In genomic region chr19:13881692-13882418, GRCh38 we compare ENCODE assay signal across 8 cellular contexts. TPM values are rescaled to one million over a fixed set of nuclear protein-coding genes. Genes with fewer than 3 reads are reported as not detected.
DNase-seq lines count a peak whose midpoint lies in the region; ATAC-seq and TF ChIP-seq lines count a peak whose summit lies in the region.

No MANE protein-coding gene starts in this region.

- no peaks in the 10 kb centered on the region for H3K79me1 ChIP-seq in IMR-90 (ENCODE audit: low read depth in 1 of 2, low read length in 2 of 2)

- POLR2A ChIA-PET in IMR-90 (lab: Charles Lee; ENCODE audit: unreplicated experiment): no interaction called here

- no peak overlapping the region for H2BK20ac ChIP-seq in IMR-90 (ENCODE audit: low read depth, low read length)

- H4K91ac ChIP-seq in IMR-90 (ENCODE audit: insufficient read depth, low read depth, low read length): peak overlapping the region; percentile 76

- no peaks in the 10 kb centered on the region for H4K20me1 ChIP-seq in BLaER1
- H4K20me1 ChIP-seq in IMR-90 (ENCODE audit: insufficient read depth, low read length): no peaks in the 10 kb centered on the region

- no peak overlapping the region for H3K56ac ChIP-seq in IMR-90 (ENCODE audit: extremely low read depth, insufficient read depth, low read length)

- H2BK5ac ChIP-seq in IMR-90 (ENCODE audit: low read depth, low read length, poor library complexity, severe bottlenecking): peak overlapping the region; percentile 11

- dilution Hi-C loops in IMR-90 (cut with HindIII; ENCODE audit: low sequenced_read_pairs, unreplicated experiment): no loop called here

- H3K27me3 ChIP-seq in BLaER1: no peaks in the 10 kb centered on the region
- H3K27me3 ChIP-seq in IMR-90 (ENCODE audit: control insufficient read depth, insufficient read depth, low read length): peaks cover 2% of the 10 kb centered on the region; the same call in 1 of the 2 replicates
- H3K27me3 ChIP-seq in thyroid gland: no peaks in the 10 kb centered on the region

- peak overlapping the region; percentile 84 for H2AFZ ChIP-seq in IMR-90 (replicated peaks; ENCODE audit: low read length, poor library complexity)

- H3K4me3 ChIP-seq in BLaER1 (peak overlapping the region; percentile 48; the same call in 1 of the 2 replicates), IMR-90 (ENCODE audit: insufficient read depth, low read depth, low read length) (no peak overlapping the region), thyroid gland (replicated peaks in 1 of 3) (no peak overlapping the region)

- peak overlapping the region; percentile 4; the same call in 1 of the 2 replicates for H2AK5ac ChIP-seq in IMR-90 (ENCODE audit: low read depth, low read length)

- TF ChIP-seq RAD21 in IMR-90 (IDR thresholded peaks at IDR 0.05; ENCODE audit: low read length): no peak

- H3K4ac ChIP-seq in IMR-90 (ENCODE audit: low read depth, low read length): peak overlapping the region; percentile 73

- TF ChIP-seq POLR2A in IMR-90 (IDR thresholded peaks at IDR 0.05; ENCODE audit: low read depth, low read length) (no peak), thyroid gland (IDR thresholded peaks at IDR 0.05) (no peak)

- no peak for ATAC-seq in IMR-90 (ENCODE audit: low read depth)
- ATAC-seq in GM21360 (IDR thresholded peaks at IDR 0.05; ENCODE audit: unreplicated experiment): no peak

- peak overlapping the region; percentile 5 for H2AK9ac ChIP-seq in IMR-90 (replicated peaks; ENCODE audit: low read depth, low read length, poor library complexity)

- H3K4me1 ChIP-seq in BLaER1 (peaks cover 61% of the 10 kb centered on the region), IMR-90 (ENCODE audit: control insufficient read depth, insufficient read depth, low read length) (peaks cover 19% of the 10 kb centered on the region), thyroid gland (peaks cover 6 to 35% of the 10 kb centered on the region in 2 donors)

- H2BK15ac ChIP-seq in IMR-90 (ENCODE audit: low read depth, low read length): no peak overlapping the region

- peak overlapping the region; percentile 38 for H3K18ac ChIP-seq in IMR-90 (ENCODE audit: low read depth, low read length)

- peak; percentile 39 for DNase-seq in IMR-90
- DNase-seq in activated effector memory CD4-positive, alpha-beta T cell treated with anti-CD3 and anti-CD28 coated beads, Interleukin-2, amount 50 U/mL, for 16 hours: peak; percentile 72
- peak; percentile 73 for DNase-seq in left kidney (ENCODE audit: low read depth, low spot score)
- DNase-seq in thyroid gland: peak; percentile 39 to 43
- no peak for DNase-seq in kidney glomerular epithelial cell (lab: John Stamatoyannopoulos, UW)
- no peak for DNase-seq in T-helper 9 cell

- H3K14ac ChIP-seq in IMR-90 (replicated peaks; ENCODE audit: low read depth, low read length): peak overlapping the region; percentile 33; the same call in 1 of the 2 replicates

- peak overlapping the region; percentile 32 to 93; a peak in 3 of 4 replicates for H4K8ac ChIP-seq in IMR-90 (ENCODE audit: low read depth in 2 of 2, low read length in 2 of 2)

- H4K5ac ChIP-seq in IMR-90 (ENCODE audit: low read depth, low read length): peak overlapping the region; percentile 90

- H3K27ac ChIP-seq in BLaER1 (peak overlapping the region; percentile 24), IMR-90 (ENCODE audit: insufficient read depth, low read length) (no peak overlapping the region), thyroid gland (peak overlapping the region in 2 of 3 donors; percentile 17 to 79)

- TF ChIP-seq CTCF in IMR-90 (conservative IDR thresholded peaks at IDR 0.05; ENCODE audit: low read depth, low read length) (no peak), thyroid gland (IDR thresholded peaks at IDR 0.05) (no peak)

- 56% methylated on average over 5 of the region's 17 CpGs; no CpG with 5 or more reads in 1 of the 2 experiments for WGBS in IMR-90 (ENCODE audit: extremely low coverage in 2 of 2, insufficient read length in 1 of 2), 2 experiments
- 57 to 67% methylated on average over 12 to 16 of the region's 17 CpGs for WGBS in thyroid gland, 2 donors

- CTCF ChIA-PET in IMR-90 (lab: Yijun Ruan, JAX): interaction anchor here (1.2 to 1.5 kb wide), 2 partner anchors 57 to 178 kb away, joined by 3 read pairs; partner anchors contain the start of gene PODNL1

- BruUV-seq in IMR-90 (replicated peaks; lab: Mats Ljungman, UMichigan): no TSS peak

- peak overlapping the region; percentile 94 for H3K4me2 ChIP-seq in BLaER1
- H3K4me2 ChIP-seq in IMR-90 (ENCODE audit: low read depth, low read length): no peak overlapping the region

- H3K36me3 ChIP-seq in BLaER1 (no peaks in the 10 kb centered on the region), IMR-90 (ENCODE audit: control insufficient read depth, insufficient read depth, low read length) (no peaks in the 10 kb centered on the region), thyroid gland (no peaks in the 10 kb centered on the region)

- peak overlapping the region; percentile 9; the same call in 1 of the 2 replicates for H2BK120ac ChIP-seq in IMR-90 (ENCODE audit: low read depth, low read length)

- in situ Hi-C loops in IMR-90 (cut with MboI; ENCODE audit: low sequenced_read_pairs): loop anchor here (5.0 to 25.0 kb wide), 3 partner anchors 190 to 593 kb away; partner anchors contain the start of genes MISP3 and PTGER1

- H3K9ac ChIP-seq in BLaER1: peak overlapping the region; percentile 52; the same call in 1 of the 2 replicates
- H3K9ac ChIP-seq in IMR-90 (ENCODE audit: low read depth, low read length): no peak overlapping the region

- intact Hi-C loops in IMR-90 (cut with micrococcal nuclease): loop anchor here (2.0 to 10.0 kb wide), 4 partner anchors 71 to 603 kb away; partner anchors contain the start of genes ASF1B and DCAF15
- intact Hi-C loops in thyroid gland (cut with DNase I): no loop called here

- H3K23ac ChIP-seq in IMR-90 (ENCODE audit: low read depth, low read length): no peak overlapping the region

- no peaks in the 10 kb centered on the region for H3K9me3 ChIP-seq in BLaER1
- H3K9me3 ChIP-seq in IMR-90 (ENCODE audit: control insufficient read depth, insufficient read depth, low read length): no peaks in the 10 kb centered on the region
- H3K9me3 ChIP-seq in thyroid gland: no peaks in the 10 kb centered on the region

- peaks cover 9% of the 10 kb centered on the region; the same call in 1 of the 2 replicates for H3K9me1 ChIP-seq in IMR-90 (ENCODE audit: insufficient read depth, low read length)

TF ChIP-seq in IMR-90, 13 proteins besides CTCF, POLR2A, EP300 and RAD21:
- TF ChIP-seq CEBPB (IDR thresholded peaks at IDR 0.05; ENCODE audit: low read depth, low read length): no peak
- TF ChIP-seq ELK1 (IDR thresholded peaks at IDR 0.05; ENCODE audit: borderline replicate concordance, low read depth, low read length): no peak
- TF ChIP-seq RCOR1 (IDR thresholded peaks at IDR 0.05; ENCODE audit: insufficient replicate concordance, low read length): no peak
- no peak for TF ChIP-seq CHD1 (IDR thresholded peaks at IDR 0.05; ENCODE audit: low read depth, low read length)
- no peak for TF ChIP-seq NFE2L2 (IDR thresholded peaks at IDR 0.05; ENCODE audit: low read depth, low read length)

RNA-seq across cellular contexts. Expression of gene NANOS3, which starts 4.9 kb away (rescaled TPM):
- not detected in 2 replicates for total RNA-seq in IMR-90 (2012; rRNA removed)
- polyA plus RNA-seq in IMR-90 (2012; rRNA removed): 0.63 and 0.85 TPM in 2 replicates
- polyA plus RNA-seq in IMR-90 (2012; cell fraction: cytosol; rRNA removed): 0.36 and 0.53 TPM in 2 replicates
- 2.2 and 3.8 TPM in 2 replicates for polyA plus RNA-seq in IMR-90 (2012; cell fraction: nucleus; rRNA removed; ENCODE audit: low replicate concordance)
- total RNA-seq in thyroid gland: not detected

RNA-seq across cellular contexts. Expression of gene BRME1, which starts 24.1 kb away (rescaled TPM):
- total RNA-seq in IMR-90 (2012; rRNA removed) (0.18 and 0.28 TPM in 2 replicates), thyroid gland (1 to 10 TPM in 3 of 4 donors, under 1 TPM in 1; 0.34 to 1.7 (median 1.0) TPM)
- polyA plus RNA-seq in IMR-90 (2012; rRNA removed): 0.38 and 0.56 TPM in 2 replicates
- 0.03 and 0.48 TPM in 2 replicates for polyA plus RNA-seq in IMR-90 (2012; cell fraction: cytosol; rRNA removed)
- polyA plus RNA-seq in IMR-90 (2012; cell fraction: nucleus; rRNA removed; ENCODE audit: low replicate concordance): 0.92 and 1.6 TPM in 2 replicates

RNA-seq across cellular contexts. Expression of gene CC2D1A, which starts 24.1 kb away (rescaled TPM):
- total RNA-seq in IMR-90 (2012; rRNA removed): 3.9 and 4.1 TPM in 2 replicates
- polyA plus RNA-seq in IMR-90 (2012; rRNA removed): 12.4 and 14.7 TPM in 2 replicates
- polyA plus RNA-seq in IMR-90 (2012; cell fraction: cytosol; rRNA removed): 13.0 and 18.1 TPM in 2 replicates
- polyA plus RNA-seq in IMR-90 (2012; cell fraction: nucleus; rRNA removed; ENCODE audit: low replicate concordance): 70.8 and 113 TPM in 2 replicates
- 10 to 100 TPM; 29.3 to 36.4 (median 31.3) TPM for total RNA-seq in thyroid gland

RNA-seq across cellular contexts. Expression of gene PODNL1, which starts 56.4 kb away (rescaled TPM):
- total RNA-seq in IMR-90 (2012; rRNA removed): under 0.01 TPM in 2 replicates
- 2.3 and 2.4 TPM in 2 replicates for polyA plus RNA-seq in IMR-90 (2012; rRNA removed)
- polyA plus RNA-seq in IMR-90 (2012; cell fraction: cytosol; rRNA removed): 4.0 and 5.7 TPM in 2 replicates
- polyA plus RNA-seq in IMR-90 (2012; cell fraction: nucleus; rRNA removed; ENCODE audit: low replicate concordance): 2.6 and 6.9 TPM in 2 replicates
- total RNA-seq in thyroid gland: 1 to 10 TPM in 1 of 4 donors, under 1 TPM in 2, not detected in 1; 0.40 to 1.4 (median 0.63) TPM

Comparison
In these comparisons a context has a peak if more than half of its experiments do, and no peak if none do; other contexts are left out.
1. DNase-seq: peak in IMR-90 (single experiment), activated effector memory CD4-positive, alpha-beta T cell treated with anti-CD3 and anti-CD28 coated beads, Interleukin-2, amount 50 U/mL, for 16 hours (single experiment), left kidney (single experiment) and thyroid gland (2 of 2); none in kidney glomerular epithelial cell (single experiment) and T-helper 9 cell (single experiment).